ENCODE assay signal across 28 cellular contexts in the genomic region with DNA sequence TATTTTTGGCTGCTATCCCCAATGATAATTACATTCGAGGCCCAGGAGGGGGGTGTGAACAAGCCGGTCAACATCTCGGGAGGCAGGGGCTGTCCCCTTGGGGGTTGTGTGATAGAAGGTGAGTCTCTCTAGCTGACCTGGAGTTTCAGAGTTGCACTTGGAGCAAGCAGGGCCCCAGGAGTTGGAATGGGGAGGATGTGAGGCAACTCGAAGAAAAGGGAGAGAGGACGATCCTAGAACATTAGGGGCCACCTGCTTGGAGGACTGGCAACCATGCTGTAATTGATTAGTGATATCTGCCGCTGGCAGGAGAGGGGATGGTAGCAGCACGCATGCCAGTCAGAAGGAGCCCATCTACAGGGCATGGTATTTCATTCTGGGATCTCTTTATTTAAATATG.
A peak's percentile ranks its signal among the peaks of the same experiment; 100 is the strongest.
DNase-seq lines count a peak whose midpoint lies in the region; ATAC-seq and TF ChIP-seq lines count a peak whose summit lies in the region.
"Had no signal": no experiment of that assay in that cellular context is flagged by ENCODE, and none has a peak within 500 bp of the region (broad histone marks: within the 10 kb centered on the region; RNA-seq: fewer than 3 reads in every experiment).

No MANE protein-coding gene starts in this region.

- H3K9me2 ChIP-seq in hepatocyte (replicated peaks; ENCODE audit: insufficient read depth) = no peaks in the 10 kb centered on the region

- no peak for TF ChIP-seq POLR2A in IMR-90 (IDR thresholded peaks at IDR 0.05; ENCODE audit: low read depth, low read length)
- no peak for TF ChIP-seq POLR2A in testis (IDR thresholded peaks at IDR 0.05)

- H3K4me1 ChIP-seq in IMR-90 (ENCODE audit: control insufficient read depth, insufficient read depth, low read length) (peaks cover 34% of the 10 kb centered on the region), hepatocyte (ENCODE audit: insufficient read depth) (peaks cover 17% of the 10 kb centered on the region), trophoblast cell (ENCODE audit: control insufficient read depth in 1 of 2, insufficient read depth in 2 of 2, low read length in 2 of 2) (peaks cover 16 to 22% of the 10 kb centered on the region in 2 experiments), testis (peaks cover 16% of the 10 kb centered on the region)
- H3K4me1 ChIP-seq: colonic mucosa had no signal

- H3K9ac ChIP-seq in IMR-90 (ENCODE audit: low read depth, low read length) (no peak overlapping the region), trophoblast cell (ENCODE audit: low read length) (no peak overlapping the region)

- no peaks in the 10 kb centered on the region for H3K9me3 ChIP-seq in AG04450 (ENCODE audit: control insufficient read depth, insufficient read depth, low read length)
- H3K9me3 ChIP-seq in IMR-90 (ENCODE audit: control insufficient read depth, insufficient read depth, low read length) = no peaks in the 10 kb centered on the region
- H3K9me3 ChIP-seq in hepatocyte (ENCODE audit: low read depth) = no peaks in the 10 kb centered on the region
- no peaks in the 10 kb centered on the region for H3K9me3 ChIP-seq in trophoblast cell (ENCODE audit: insufficient read depth, low read depth, low read length)
- no peaks in the 10 kb centered on the region for H3K9me3 ChIP-seq in testis
- H3K9me3 ChIP-seq: BE2C, colonic mucosa, left lung, psoas muscle, upper lobe of right lung had no signal

- H3K4me3 ChIP-seq in AG04450 (ENCODE audit: low read depth, low read length) = no peak overlapping the region
- no peak overlapping the region for H3K4me3 ChIP-seq in IMR-90 (ENCODE audit: insufficient read depth, low read depth, low read length)
- H3K4me3 ChIP-seq in hepatocyte = no peak overlapping the region
- H3K4me3 ChIP-seq in trophoblast cell (ENCODE audit: low read depth, low read length) = no peak overlapping the region
- H3K4me3 ChIP-seq in testis = no peak overlapping the region
- H3K4me3 ChIP-seq: colonic mucosa, left lung, psoas muscle, upper lobe of right lung had no signal

- DNase-seq in AG04450 (ENCODE audit: low read depth, low spot score) (no peak), IMR-90 (no peak), hepatocyte (ENCODE audit: low spot score) (no peak), trophoblast cell (no peak), testis (no peak), NCI-H226 (no peak), dermis blood vessel endothelial cell (no peak)
- DNase-seq: activated CD4-positive, alpha-beta T cell treated with anti-CD3 and anti-CD28 coated beads for 4 hours; activated CD8-positive, alpha-beta memory T cell treated with anti-CD3 and anti-CD28 coated beads for 24 hours; activated T-cell treated with anti-CD3 and anti-CD28 coated beads for 4 hours; colonic mucosa; effector memory CD8-positive, alpha-beta T cell; H9; hypothalamus; immature natural killer cell; left lung; naive thymus-derived CD4-positive, alpha-beta T cell; NCI-H146; occipital lobe; psoas muscle; SHP77 treated with DMSO at 0.1 percent for 48 hours; stimulated activated CD4-positive, alpha-beta T cell treated with anti-CD3 and anti-CD28 coated beads, Interleukin-15, amount 100 ng/mL, for 24 hours; stimulated activated CD4-positive, alpha-beta T cell treated with anti-CD3 and anti-CD28 coated beads, Interleukin-4, amount 100 ng/mL, for 4 hours; T-helper 9 cell; upper lobe of right lung had no signal

- POLR2A ChIA-PET in AG04450 (lab: Yijun Ruan, JAX) = no interaction called here
- POLR2A ChIA-PET in IMR-90 (lab: Charles Lee; ENCODE audit: unreplicated experiment) = no interaction called here

- no peak overlapping the region for H4K12ac ChIP-seq in trophoblast cell (ENCODE audit: low read depth, low read length)

- peak overlapping the region; percentile 27 for H3K18ac ChIP-seq in IMR-90 (ENCODE audit: low read depth, low read length)
- H3K18ac ChIP-seq in trophoblast cell (ENCODE audit: low read length) = peak overlapping the region; percentile 5

- H3K14ac ChIP-seq in IMR-90 (replicated peaks; ENCODE audit: low read depth, low read length) (peak overlapping the region; percentile 93; the same call in 1 of the 2 replicates), trophoblast cell (ENCODE audit: low read length) (peak overlapping the region; percentile 18)

- TF ChIP-seq RAD21 in IMR-90 (IDR thresholded peaks at IDR 0.05; ENCODE audit: low read length) = no peak

- H4K91ac ChIP-seq in IMR-90 (ENCODE audit: insufficient read depth, low read depth, low read length) (peak overlapping the region; percentile 93; the same call in 1 of the 2 replicates), trophoblast cell (ENCODE audit: low read depth, low read length) (no peak overlapping the region)

- H2BK20ac ChIP-seq in IMR-90 (ENCODE audit: low read depth, low read length) = 0 out of 2 replicates have a peak overlapping the region, but pooled peaks have one; percentile 2

- H3K4me2 ChIP-seq in IMR-90 (ENCODE audit: low read depth, low read length) = 0 out of 2 replicates have a peak overlapping the region, but pooled peaks have one; percentile 3
- H3K4me2 ChIP-seq in hepatocyte = no peak overlapping the region
- no peak overlapping the region for H3K4me2 ChIP-seq in trophoblast cell (ENCODE audit: low read length)

- H3K4ac ChIP-seq in IMR-90 (ENCODE audit: low read depth, low read length) (peak overlapping the region; percentile 96), trophoblast cell (ENCODE audit: low read depth, low read length) (no peak overlapping the region)

- H2BK5ac ChIP-seq in IMR-90 (ENCODE audit: low read depth, low read length, poor library complexity, severe bottlenecking) (peak overlapping the region; percentile 94), trophoblast cell (ENCODE audit: low read depth, low read length, poor library complexity) (no peak overlapping the region)

- H3K27ac ChIP-seq in AG04450 (ENCODE audit: low read depth, low read length) = peak overlapping the region; percentile 22
- peak overlapping the region; percentile 42; the same call in 1 of the 2 replicates for H3K27ac ChIP-seq in IMR-90 (ENCODE audit: insufficient read depth, low read length)
- H3K27ac ChIP-seq in hepatocyte = peak overlapping the region; percentile 79
- H3K27ac ChIP-seq in trophoblast cell (ENCODE audit: low read depth, low read length) = no peak overlapping the region
- no peak overlapping the region for H3K27ac ChIP-seq in testis
- H3K27ac ChIP-seq: colonic mucosa, psoas muscle had no signal

- no TSS peak for BruUV-seq in IMR-90 (replicated peaks; lab: Mats Ljungman, UMichigan)

- H3K56ac ChIP-seq in IMR-90 (ENCODE audit: extremely low read depth, insufficient read depth, low read length) = no peak overlapping the region; the same call in 1 of the 2 replicates

- H3K36me3 ChIP-seq in IMR-90 (ENCODE audit: control insufficient read depth, insufficient read depth, low read length) (peaks cover 7% of the 10 kb centered on the region), hepatocyte (replicated peaks; ENCODE audit: insufficient read depth, low read depth) (no peaks in the 10 kb centered on the region), trophoblast cell (ENCODE audit: control insufficient read depth in 1 of 2, insufficient read depth in 2 of 2, low read length in 2 of 2) (peaks cover 1 to 5% of the 10 kb centered on the region in 2 experiments), testis (ENCODE audit: low read depth, missing control alignments) (no peaks in the 10 kb centered on the region)
- H3K36me3 ChIP-seq: colonic mucosa, upper lobe of right lung had no signal

- H4K8ac ChIP-seq in IMR-90 (ENCODE audit: low read depth in 2 of 2, low read length in 2 of 2) = peak overlapping the region; percentile 35 to 91; a peak in 2 of 4 replicates
- no peak overlapping the region for H4K8ac ChIP-seq in trophoblast cell (ENCODE audit: low read depth, low read length)

- H4K5ac ChIP-seq in IMR-90 (ENCODE audit: low read depth, low read length) = no peak overlapping the region

- peak overlapping the region; percentile 93; the same call in 1 of the 2 replicates for H2BK120ac ChIP-seq in IMR-90 (ENCODE audit: low read depth, low read length)
- H2BK120ac ChIP-seq in trophoblast cell (ENCODE audit: insufficient read depth, low read length, poor library complexity) = no peak overlapping the region

- 0 out of 3 replicates have a peak overlapping the region, but pooled peaks have one; percentile 49 for H2BK15ac ChIP-seq in IMR-90 (ENCODE audit: low read depth, low read length)

- H2BK12ac ChIP-seq in trophoblast cell (ENCODE audit: low read length) = peak overlapping the region; percentile 29

- H3K79me2 ChIP-seq in hepatocyte (no peaks in the 10 kb centered on the region), trophoblast cell (ENCODE audit: control insufficient read depth, insufficient read depth, low read length, poor library complexity) (peaks cover 3% of the 10 kb centered on the region)

- CTCF ChIA-PET in AG04450 (lab: Charles Lee) = interaction anchor here (5.9 kb wide), 1 partner anchor 186 kb away, joined by 61 read pairs; no protein-coding TSS in a partner anchor
- CTCF ChIA-PET in IMR-90 (lab: Yijun Ruan, JAX) = no interaction called here

- H2AFZ ChIP-seq in IMR-90 (replicated peaks; ENCODE audit: low read length, poor library complexity) (no peak overlapping the region), hepatocyte (no peak overlapping the region), trophoblast cell (ENCODE audit: insufficient read depth, low read length, poor library complexity) (peak overlapping the region; percentile 23)

- H3K23ac ChIP-seq in IMR-90 (ENCODE audit: low read depth, low read length) = 0 out of 2 replicates have a peak overlapping the region, but pooled peaks have one; percentile 2
- H3K23ac ChIP-seq in trophoblast cell (ENCODE audit: low read length) = no peak overlapping the region

- WGBS in IMR-90 (ENCODE audit: extremely low coverage in 2 of 2, insufficient read length in 1 of 2), 2 experiments = 50% methylated on average over 2 of the region's 7 CpGs; no CpG with 5 or more reads in 1 of the 2 experiments
- 88% methylated on average over 7 of the region's 7 CpGs for WGBS in hepatocyte (ENCODE audit: low lambda C conversion rate, missing lambda C conversion rate)
- no CpG with 5 or more reads among the region's 7 CpGs for WGBS in trophoblast cell (ENCODE audit: extremely low coverage, insufficient coverage, insufficient read length)
- 62 to 65% methylated on average over 7 of the region's 7 CpGs for WGBS in testis, 2 donors

- H3K27me3 ChIP-seq in AG04450 (ENCODE audit: control insufficient read depth, insufficient read depth, low read length) (no peaks in the 10 kb centered on the region), IMR-90 (ENCODE audit: control insufficient read depth, insufficient read depth, low read length) (no peaks in the 10 kb centered on the region), hepatocyte (no peaks in the 10 kb centered on the region), trophoblast cell (ENCODE audit: insufficient read depth, low read length) (no peaks in the 10 kb centered on the region), testis (no peaks in the 10 kb centered on the region)
- H3K27me3 ChIP-seq: BE2C, colonic mucosa, left lung, upper lobe of right lung had no signal

- peaks cover 47 to 95% of the 10 kb centered on the region in 2 experiments for H3K79me1 ChIP-seq in IMR-90 (ENCODE audit: low read depth in 1 of 2, low read length in 2 of 2)
- peaks cover 11% of the 10 kb centered on the region for H3K79me1 ChIP-seq in trophoblast cell (ENCODE audit: low read length)

- intact Hi-C loops in IMR-90 (cut with micrococcal nuclease) = loop anchor here (5.0 to 10.0 kb wide), 2 partner anchors 57 to 429 kb away; no protein-coding TSS in a partner anchor
- intact Hi-C loops in testis (cut with DNase I; ENCODE audit: low total_unique reads) = loop anchor here (5.0 kb wide), 1 partner anchor 184 kb away; no protein-coding TSS in a partner anchor

- TF ChIP-seq CTCF in AG04450 (IDR thresholded peaks at IDR 0.05; ENCODE audit: low read depth, low read length) (no peak), IMR-90 (conservative IDR thresholded peaks at IDR 0.05; ENCODE audit: low read depth, low read length) (no peak), hepatocyte (IDR thresholded peaks at IDR 0.05; ENCODE audit: poor library complexity) (no peak), testis (IDR thresholded peaks at IDR 0.05) (no peak)

- in situ Hi-C loops in IMR-90 (cut with MboI; ENCODE audit: low sequenced_read_pairs) = loop anchor here (5.0 kb wide), 2 partner anchors 114 to 184 kb away; no protein-coding TSS in a partner anchor

- peak overlapping the region; percentile 57 for H2AK9ac ChIP-seq in IMR-90 (replicated peaks; ENCODE audit: low read depth, low read length, poor library complexity)

- dilution Hi-C loops in IMR-90 (cut with HindIII; ENCODE audit: low sequenced_read_pairs, unreplicated experiment) = no loop called here

- ATAC-seq in IMR-90 (ENCODE audit: low read depth) (no peak), GM18867 (IDR thresholded peaks at IDR 0.05; ENCODE audit: unreplicated experiment) (no peak)
- ATAC-seq: activated naive CD4-positive, alpha-beta T cell treated with anti-CD3 and anti-CD28 coated beads, Interleukin-2, amount 50 U/mL, for 72 hours; effector memory CD8-positive, alpha-beta T cell had no signal

- H4K20me1 ChIP-seq in IMR-90 (ENCODE audit: insufficient read depth, low read length) (peaks cover 47% of the 10 kb centered on the region), hepatocyte (ENCODE audit: insufficient read depth, poor library complexity, severe bottlenecking) (peaks cover 4% of the 10 kb centered on the region)

- H2AK5ac ChIP-seq in IMR-90 (ENCODE audit: low read depth, low read length) = peak overlapping the region; percentile 74; the same call in 1 of the 2 replicates
- no peak overlapping the region for H2AK5ac ChIP-seq in trophoblast cell (ENCODE audit: low read length)

- peaks cover 43% of the 10 kb centered on the region for H3K9me1 ChIP-seq in IMR-90 (ENCODE audit: insufficient read depth, low read length)

Comparison
In these comparisons a context has a peak if more than half of its experiments do, and no peak if none do; other contexts are left out.
1. H3K27ac ChIP-seq: peak in AG04450 (single experiment), IMR-90 (single experiment) and hepatocyte (single experiment); none in trophoblast cell (single experiment) and testis (0 of 2).